ENCODE assay signal across 1 cellular context in the genomic region with DNA sequence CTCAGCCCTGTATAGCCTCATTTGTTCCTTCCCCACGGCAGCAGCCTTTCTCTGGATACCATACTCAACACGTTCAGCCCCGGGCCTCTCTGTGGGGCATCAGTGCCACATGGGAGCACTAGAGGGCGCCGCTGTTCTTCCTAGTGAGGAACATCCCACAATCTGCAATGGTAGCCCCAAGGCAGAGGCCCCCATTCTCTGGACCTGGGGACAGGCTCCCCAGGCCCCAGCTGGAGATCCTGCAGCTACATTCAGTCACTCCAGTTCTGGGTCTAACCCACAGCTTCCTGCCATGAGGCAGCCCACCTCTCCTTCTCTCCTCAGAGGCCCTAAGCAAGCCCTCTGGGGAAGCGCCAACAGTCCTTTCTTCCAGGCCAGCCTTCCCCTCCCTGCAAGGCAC.
TF ChIP-seq lines count a peak whose summit lies in the region.

No MANE protein-coding gene starts in this region.

TF ChIP-seq in K562, 482 proteins besides CTCF, POLR2A, EP300 and RAD21 (continued from another document):
- TF ChIP-seq, protein P1, sequence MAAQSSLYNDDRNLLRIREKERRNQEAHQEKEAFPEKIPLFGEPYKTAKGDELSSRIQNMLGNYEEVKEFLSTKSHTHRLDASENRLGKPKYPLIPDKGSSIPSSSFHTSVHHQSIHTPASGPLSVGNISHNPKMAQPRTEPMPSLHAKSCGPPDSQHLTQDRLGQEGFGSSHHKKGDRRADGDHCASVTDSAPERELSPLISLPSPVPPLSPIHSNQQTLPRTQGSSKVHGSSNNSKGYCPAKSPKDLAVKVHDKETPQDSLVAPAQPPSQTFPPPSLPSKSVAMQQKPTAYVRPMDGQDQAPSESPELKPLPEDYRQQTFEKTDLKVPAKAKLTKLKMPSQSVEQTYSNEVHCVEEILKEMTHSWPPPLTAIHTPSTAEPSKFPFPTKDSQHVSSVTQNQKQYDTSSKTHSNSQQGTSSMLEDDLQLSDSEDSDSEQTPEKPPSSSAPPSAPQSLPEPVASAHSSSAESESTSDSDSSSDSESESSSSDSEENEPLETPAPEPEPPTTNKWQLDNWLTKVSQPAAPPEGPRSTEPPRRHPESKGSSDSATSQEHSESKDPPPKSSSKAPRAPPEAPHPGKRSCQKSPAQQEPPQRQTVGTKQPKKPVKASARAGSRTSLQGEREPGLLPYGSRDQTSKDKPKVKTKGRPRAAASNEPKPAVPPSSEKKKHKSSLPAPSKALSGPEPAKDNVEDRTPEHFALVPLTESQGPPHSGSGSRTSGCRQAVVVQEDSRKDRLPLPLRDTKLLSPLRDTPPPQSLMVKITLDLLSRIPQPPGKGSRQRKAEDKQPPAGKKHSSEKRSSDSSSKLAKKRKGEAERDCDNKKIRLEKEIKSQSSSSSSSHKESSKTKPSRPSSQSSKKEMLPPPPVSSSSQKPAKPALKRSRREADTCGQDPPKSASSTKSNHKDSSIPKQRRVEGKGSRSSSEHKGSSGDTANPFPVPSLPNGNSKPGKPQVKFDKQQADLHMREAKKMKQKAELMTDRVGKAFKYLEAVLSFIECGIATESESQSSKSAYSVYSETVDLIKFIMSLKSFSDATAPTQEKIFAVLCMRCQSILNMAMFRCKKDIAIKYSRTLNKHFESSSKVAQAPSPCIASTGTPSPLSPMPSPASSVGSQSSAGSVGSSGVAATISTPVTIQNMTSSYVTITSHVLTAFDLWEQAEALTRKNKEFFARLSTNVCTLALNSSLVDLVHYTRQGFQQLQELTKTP (IDR thresholded peaks at IDR 0.05; ENCODE audit: low read depth in 1 of 2, partially characterized antibody in 2 of 2): no peak
- TF ChIP-seq RBM39 (optimal IDR thresholded peaks at IDR 0.05; ENCODE audit: low read depth, low read length) (no peak), SRSF9 (IDR thresholded peaks at IDR 0.05; ENCODE audit: borderline replicate concordance, low read depth, low read length) (no peak), ZNF586 (CRISPR knock-in tag; conservative IDR thresholded peaks at IDR 0.05) (no peak), ZC3H11A (IDR thresholded peaks at IDR 0.05; ENCODE audit: low read depth, low read length) (no peak), NRF1 (conservative IDR thresholded peaks at IDR 0.05 in 1 of 2, IDR thresholded peaks at IDR 0.05 in 1 of 2) (no peak), KDM2B (CRISPR knock-in tag; IDR thresholded peaks at IDR 0.05) (no peak), ZNF224 (CRISPR knock-in tag; IDR thresholded peaks at IDR 0.05) (no peak), CREM (IDR thresholded peaks at IDR 0.05; ENCODE audit: low read depth) (peak; percentile 33; the same call in 1 of the 2 replicates), TBL1XR1 (IDR thresholded peaks at IDR 0.05; ENCODE audit: low read length in 2 of 2) (no peak), KDM5B (IDR thresholded peaks at IDR 0.05; ENCODE audit: insufficient replicate concordance, low read depth, low read length) (no peak), TBP (optimal IDR thresholded peaks at IDR 0.05; ENCODE audit: low read depth, low read length) (no peak), NFXL1 (CRISPR knock-in tag; IDR thresholded peaks at IDR 0.05) (no peak), ZNF778 (CRISPR knock-in tag; IDR thresholded peaks at IDR 0.05) (no peak), NEUROD1 (IDR thresholded peaks at IDR 0.05; ENCODE audit: borderline replicate concordance, low read depth, low read length, partially characterized antibody) (no peak), SREBF2 (CRISPR knock-in tag; IDR thresholded peaks at IDR 0.05) (no peak), ZNF717 (CRISPR knock-in tag; IDR thresholded peaks at IDR 0.05) (no peak), SMC3 (conservative IDR thresholded peaks at IDR 0.05; ENCODE audit: insufficient read depth, low read depth, low read length) (peak; percentile 96), ETS2 (tag; IDR thresholded peaks at IDR 0.05; ENCODE audit: borderline replicate concordance, poor library complexity, severe bottlenecking) (no peak), CC2D1A (IDR thresholded peaks at IDR 0.05) (peak; percentile 80), NR4A1 (CRISPR knock-in tag; IDR thresholded peaks at IDR 0.05) (no peak), NR4A1 (tag; IDR thresholded peaks at IDR 0.05) (no peak), ZNF12 (CRISPR knock-in tag; IDR thresholded peaks at IDR 0.05) (no peak), SIRT6 (IDR thresholded peaks at IDR 0.05; ENCODE audit: low read depth, low read length) (no peak), SETDB1 (IDR thresholded peaks at IDR 0.05; ENCODE audit: low read length) (no peak), MAZ (CRISPR knock-in tag; conservative IDR thresholded peaks at IDR 0.05 in 1 of 2, IDR thresholded peaks at IDR 0.05 in 1 of 2) (peak; percentile 46 to 59; a peak in 1 of 4 replicates), HOXB6 (CRISPR knock-in tag; IDR thresholded peaks at IDR 0.05; ENCODE audit: borderline replicate concordance) (no peak)
- TF ChIP-seq, protein P2, sequence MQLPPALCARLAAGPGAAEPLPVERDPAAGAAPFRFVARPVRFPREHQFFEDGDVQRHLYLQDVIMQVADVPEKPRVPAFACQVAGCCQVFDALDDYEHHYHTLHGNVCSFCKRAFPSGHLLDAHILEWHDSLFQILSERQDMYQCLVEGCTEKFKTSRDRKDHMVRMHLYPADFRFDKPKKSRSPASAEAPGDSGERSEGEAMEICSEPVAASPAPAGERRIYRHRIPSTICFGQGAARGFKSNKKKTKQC (CRISPR knock-in tag; IDR thresholded peaks at IDR 0.05): no peak
- TF ChIP-seq, protein P3, sequence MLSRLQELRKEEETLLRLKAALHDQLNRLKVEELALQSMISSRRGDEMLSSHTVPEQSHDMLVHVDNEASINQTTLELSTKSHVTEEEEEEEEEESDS (CRISPR knock-in tag; IDR thresholded peaks at IDR 0.05): no peak
- TF ChIP-seq, protein P4, sequence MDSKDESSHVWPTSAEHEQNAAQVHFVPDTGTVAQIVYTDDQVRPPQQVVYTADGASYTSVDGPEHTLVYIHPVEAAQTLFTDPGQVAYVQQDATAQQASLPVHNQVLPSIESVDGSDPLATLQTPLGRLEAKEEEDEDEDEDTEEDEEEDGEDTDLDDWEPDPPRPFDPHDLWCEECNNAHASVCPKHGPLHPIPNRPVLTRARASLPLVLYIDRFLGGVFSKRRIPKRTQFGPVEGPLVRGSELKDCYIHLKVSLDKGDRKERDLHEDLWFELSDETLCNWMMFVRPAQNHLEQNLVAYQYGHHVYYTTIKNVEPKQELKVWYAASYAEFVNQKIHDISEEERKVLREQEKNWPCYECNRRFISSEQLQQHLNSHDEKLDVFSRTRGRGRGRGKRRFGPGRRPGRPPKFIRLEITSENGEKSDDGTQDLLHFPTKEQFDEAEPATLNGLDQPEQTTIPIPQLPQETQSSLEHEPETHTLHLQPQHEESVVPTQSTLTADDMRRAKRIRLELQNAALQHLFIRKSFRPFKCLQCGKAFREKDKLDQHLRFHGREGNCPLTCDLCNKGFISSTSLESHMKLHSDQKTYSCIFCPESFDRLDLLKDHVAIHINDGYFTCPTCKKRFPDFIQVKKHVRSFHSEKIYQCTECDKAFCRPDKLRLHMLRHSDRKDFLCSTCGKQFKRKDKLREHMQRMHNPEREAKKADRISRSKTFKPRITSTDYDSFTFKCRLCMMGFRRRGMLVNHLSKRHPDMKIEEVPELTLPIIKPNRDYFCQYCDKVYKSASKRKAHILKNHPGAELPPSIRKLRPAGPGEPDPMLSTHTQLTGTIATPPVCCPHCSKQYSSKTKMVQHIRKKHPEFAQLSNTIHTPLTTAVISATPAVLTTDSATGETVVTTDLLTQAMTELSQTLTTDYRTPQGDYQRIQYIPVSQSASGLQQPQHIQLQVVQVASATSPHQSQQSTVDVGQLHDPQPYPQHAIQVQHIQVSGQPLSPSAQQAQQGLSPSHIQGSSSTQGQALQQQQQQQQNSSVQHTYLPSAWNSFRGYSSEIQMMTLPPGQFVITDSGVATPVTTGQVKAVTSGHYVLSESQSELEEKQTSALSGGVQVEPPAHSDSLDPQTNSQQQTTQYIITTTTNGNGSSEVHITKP (IDR thresholded peaks at IDR 0.05; ENCODE audit: partially characterized antibody): no peak
- TF ChIP-seq, protein P5, sequence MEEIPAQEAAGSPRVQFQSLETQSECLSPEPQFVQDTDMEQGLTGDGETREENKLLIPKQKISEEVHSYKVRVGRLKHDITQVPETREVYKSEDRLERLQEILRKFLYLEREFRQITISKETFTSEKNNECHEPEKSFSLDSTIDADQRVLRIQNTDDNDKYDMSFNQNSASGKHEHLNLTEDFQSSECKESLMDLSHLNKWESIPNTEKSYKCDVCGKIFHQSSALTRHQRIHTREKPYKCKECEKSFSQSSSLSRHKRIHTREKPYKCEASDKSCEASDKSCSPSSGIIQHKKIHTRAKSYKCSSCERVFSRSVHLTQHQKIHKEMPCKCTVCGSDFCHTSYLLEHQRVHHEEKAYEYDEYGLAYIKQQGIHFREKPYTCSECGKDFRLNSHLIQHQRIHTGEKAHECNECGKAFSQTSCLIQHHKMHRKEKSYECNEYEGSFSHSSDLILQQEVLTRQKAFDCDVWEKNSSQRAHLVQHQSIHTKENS (CRISPR knock-in tag; IDR thresholded peaks at IDR 0.05): no peak
- TF ChIP-seq, protein P6, sequence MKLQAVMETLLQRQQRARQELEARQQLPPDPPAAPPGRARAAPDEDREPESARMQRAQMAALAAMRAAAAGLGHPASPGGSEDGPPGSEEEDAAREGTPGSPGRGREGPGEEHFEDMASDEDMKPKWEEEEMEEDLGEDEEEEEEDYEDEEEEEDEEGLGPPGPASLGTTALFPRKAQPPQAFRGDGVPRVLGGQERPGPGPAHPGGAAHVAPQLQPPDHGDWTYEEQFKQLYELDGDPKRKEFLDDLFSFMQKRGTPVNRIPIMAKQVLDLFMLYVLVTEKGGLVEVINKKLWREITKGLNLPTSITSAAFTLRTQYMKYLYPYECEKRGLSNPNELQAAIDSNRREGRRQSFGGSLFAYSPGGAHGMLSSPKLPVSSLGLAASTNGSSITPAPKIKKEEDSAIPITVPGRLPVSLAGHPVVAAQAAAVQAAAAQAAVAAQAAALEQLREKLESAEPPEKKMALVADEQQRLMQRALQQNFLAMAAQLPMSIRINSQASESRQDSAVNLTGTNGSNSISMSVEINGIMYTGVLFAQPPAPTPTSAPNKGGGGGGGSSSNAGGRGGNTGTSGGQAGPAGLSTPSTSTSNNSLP (IDR thresholded peaks at IDR 0.05; ENCODE audit: borderline replicate concordance, low read depth, low read length): no peak
- TF ChIP-seq, protein P7, sequence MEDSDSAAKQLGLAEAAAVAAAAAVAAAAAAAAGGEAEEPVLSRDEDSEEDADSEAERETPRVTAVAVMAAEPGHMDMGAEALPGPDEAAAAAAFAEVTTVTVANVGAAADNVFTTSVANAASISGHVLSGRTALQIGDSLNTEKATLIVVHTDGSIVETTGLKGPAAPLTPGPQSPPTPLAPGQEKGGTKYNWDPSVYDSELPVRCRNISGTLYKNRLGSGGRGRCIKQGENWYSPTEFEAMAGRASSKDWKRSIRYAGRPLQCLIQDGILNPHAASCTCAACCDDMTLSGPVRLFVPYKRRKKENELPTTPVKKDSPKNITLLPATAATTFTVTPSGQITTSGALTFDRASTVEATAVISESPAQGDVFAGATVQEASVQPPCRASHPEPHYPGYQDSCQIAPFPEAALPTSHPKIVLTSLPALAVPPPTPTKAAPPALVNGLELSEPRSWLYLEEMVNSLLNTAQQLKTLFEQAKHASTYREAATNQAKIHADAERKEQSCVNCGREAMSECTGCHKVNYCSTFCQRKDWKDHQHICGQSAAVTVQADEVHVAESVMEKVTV (CRISPR knock-in tag; IDR thresholded peaks at IDR 0.05): peak; percentile 94
- TF ChIP-seq, protein P8, sequence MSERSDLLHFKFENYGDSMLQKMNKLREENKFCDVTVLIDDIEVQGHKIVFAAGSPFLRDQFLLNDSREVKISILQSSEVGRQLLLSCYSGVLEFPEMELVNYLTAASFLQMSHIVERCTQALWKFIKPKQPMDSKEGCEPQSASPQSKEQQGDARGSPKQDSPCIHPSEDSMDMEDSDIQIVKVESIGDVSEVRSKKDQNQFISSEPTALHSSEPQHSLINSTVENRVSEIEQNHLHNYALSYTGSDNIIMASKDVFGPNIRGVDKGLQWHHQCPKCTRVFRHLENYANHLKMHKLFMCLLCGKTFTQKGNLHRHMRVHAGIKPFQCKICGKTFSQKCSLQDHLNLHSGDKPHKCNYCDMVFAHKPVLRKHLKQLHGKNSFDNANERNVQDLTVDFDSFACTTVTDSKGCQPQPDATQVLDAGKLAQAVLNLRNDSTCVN (CRISPR knock-in tag; IDR thresholded peaks at IDR 0.05): no peak
- TF ChIP-seq, protein P9, sequence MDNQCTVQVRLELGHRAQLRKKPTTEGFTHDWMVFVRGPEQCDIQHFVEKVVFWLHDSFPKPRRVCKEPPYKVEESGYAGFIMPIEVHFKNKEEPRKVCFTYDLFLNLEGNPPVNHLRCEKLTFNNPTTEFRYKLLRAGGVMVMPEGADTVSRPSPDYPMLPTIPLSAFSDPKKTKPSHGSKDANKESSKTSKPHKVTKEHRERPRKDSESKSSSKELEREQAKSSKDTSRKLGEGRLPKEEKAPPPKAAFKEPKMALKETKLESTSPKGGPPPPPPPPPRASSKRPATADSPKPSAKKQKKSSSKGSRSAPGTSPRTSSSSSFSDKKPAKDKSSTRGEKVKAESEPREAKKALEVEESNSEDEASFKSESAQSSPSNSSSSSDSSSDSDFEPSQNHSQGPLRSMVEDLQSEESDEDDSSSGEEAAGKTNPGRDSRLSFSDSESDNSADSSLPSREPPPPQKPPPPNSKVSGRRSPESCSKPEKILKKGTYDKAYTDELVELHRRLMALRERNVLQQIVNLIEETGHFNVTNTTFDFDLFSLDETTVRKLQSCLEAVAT (IDR thresholded peaks at IDR 0.05): no peak
